11 cellular contexts compared by ENCODE assay signal in genomic region chr5:72394688-72395087, GRCh38.
A peak's percentile ranks its signal among the peaks of the same experiment; 100 is the strongest.
DNase-seq lines count a peak whose midpoint lies in the region; ATAC-seq and TF ChIP-seq lines count a peak whose summit lies in the region.
"Had no signal": no experiment of that assay in that cellular context is flagged by ENCODE, and none has a peak within 500 bp of the region (broad histone marks: within the 10 kb centered on the region; RNA-seq: fewer than 3 reads in every experiment).

No MANE protein-coding gene starts in this region.

- H3K4me2 ChIP-seq in IMR-90 (ENCODE audit: low read depth, low read length) (no peak overlapping the region), mammary epithelial cell (ENCODE audit: insufficient read depth, low read depth, low read length) (no peak overlapping the region)

- H2AK9ac ChIP-seq in IMR-90 (replicated peaks; ENCODE audit: low read depth, low read length, poor library complexity): no peak overlapping the region

- H2AFZ ChIP-seq in IMR-90 (replicated peaks; ENCODE audit: low read length, poor library complexity) (no peak overlapping the region), mammary epithelial cell (ENCODE audit: low read depth, low read length) (no peak overlapping the region)

- H4K20me1 ChIP-seq in IMR-90 (ENCODE audit: insufficient read depth, low read length) (no peaks in the 10 kb centered on the region), mammary epithelial cell (ENCODE audit: insufficient read depth, low read length) (no peaks in the 10 kb centered on the region)

- no peak overlapping the region for H3K9ac ChIP-seq in IMR-90 (ENCODE audit: low read depth, low read length)
- H3K9ac ChIP-seq in mammary epithelial cell (ENCODE audit: insufficient read depth, low read length): no peak overlapping the region

- CTCF ChIA-PET in IMR-90 (lab: Yijun Ruan, JAX) (interaction anchor here (1.1 kb wide), 1 partner anchor 9 kb away, joined by 4 read pairs; no protein-coding TSS in a partner anchor), mammary epithelial cell (lab: Charles Lee; ENCODE audit: low non-redundant PET) (interaction anchor here (0.5 to 0.7 kb wide), 3 partner anchors 46 to 129 kb away, joined by 3 to 4 read pairs (median 3); no protein-coding TSS in a partner anchor)

- no peak overlapping the region for H3K18ac ChIP-seq in IMR-90 (ENCODE audit: low read depth, low read length)

- BruUV-seq in IMR-90 (replicated peaks; lab: Mats Ljungman, UMichigan): no TSS peak
- BruUV-seq in mammary epithelial cell (replicated peaks; lab: Mats Ljungman, UMichigan): no TSS peak

- in situ Hi-C loops in IMR-90 (cut with MboI; ENCODE audit: low sequenced_read_pairs) (no loop called here), mammary epithelial cell (cut with MboI; ENCODE audit: low sequenced_read_pairs in 2 of 2) (no loop called here)

- no peak overlapping the region for H3K4ac ChIP-seq in IMR-90 (ENCODE audit: low read depth, low read length)

- H3K4me3 Mint-ChIP-seq in progenitor cell of endocrine pancreas (ENCODE audit: low read depth): no peak overlapping the region
- H3K4me3 Mint-ChIP-seq: activated naive CD4-positive, alpha-beta T cell treated with anti-CD3 and anti-CD28 coated beads, Interleukin-2, amount 50 U/mL, for 24 hours had no signal

- H3K9me3 Mint-ChIP-seq in progenitor cell of endocrine pancreas (ENCODE audit: low read depth): no peaks in the 10 kb centered on the region

- no peak overlapping the region for H3K56ac ChIP-seq in IMR-90 (ENCODE audit: extremely low read depth, insufficient read depth, low read length)

- H3K4me1 Mint-ChIP-seq in progenitor cell of endocrine pancreas (ENCODE audit: low read depth): peaks cover 5% of the 10 kb centered on the region
- H3K4me1 Mint-ChIP-seq: activated naive CD4-positive, alpha-beta T cell treated with anti-CD3 and anti-CD28 coated beads, Interleukin-2, amount 50 U/mL, for 24 hours had no signal

- H4K8ac ChIP-seq in IMR-90 (ENCODE audit: low read depth in 2 of 2, low read length in 2 of 2): no peak overlapping the region

- H3K36me3 Mint-ChIP-seq in progenitor cell of endocrine pancreas (ENCODE audit: insufficient read depth): no peaks in the 10 kb centered on the region
- H3K36me3 Mint-ChIP-seq: activated naive CD4-positive, alpha-beta T cell treated with anti-CD3 and anti-CD28 coated beads, Interleukin-2, amount 50 U/mL, for 24 hours had no signal

- no peak overlapping the region for H2BK15ac ChIP-seq in IMR-90 (ENCODE audit: low read depth, low read length)

- H2AK5ac ChIP-seq in IMR-90 (ENCODE audit: low read depth, low read length): no peak overlapping the region

- ATAC-seq in IMR-90 (ENCODE audit: low read depth): peak; percentile 42
- no peak for ATAC-seq in HG03354 (IDR thresholded peaks at IDR 0.05; ENCODE audit: poor library complexity, severe bottlenecking, unreplicated experiment)

- H3K23ac ChIP-seq in IMR-90 (ENCODE audit: low read depth, low read length): no peak overlapping the region

- H3K9me3 ChIP-seq in IMR-90 (ENCODE audit: control insufficient read depth, insufficient read depth, low read length) (no peaks in the 10 kb centered on the region), mammary epithelial cell (replicated peaks; ENCODE audit: insufficient read depth, low read length) (no peaks in the 10 kb centered on the region)

- H3K27ac Mint-ChIP-seq in progenitor cell of endocrine pancreas: no peak overlapping the region
- H3K27ac Mint-ChIP-seq: activated naive CD4-positive, alpha-beta T cell treated with anti-CD3 and anti-CD28 coated beads, Interleukin-2, amount 50 U/mL, for 24 hours had no signal

- no peak overlapping the region for H2BK120ac ChIP-seq in IMR-90 (ENCODE audit: low read depth, low read length)

- H3K36me3 ChIP-seq in IMR-90 (ENCODE audit: control insufficient read depth, insufficient read depth, low read length): no peaks in the 10 kb centered on the region
- no peaks in the 10 kb centered on the region for H3K36me3 ChIP-seq in mammary epithelial cell (ENCODE audit: insufficient read depth, low read length)

- TF ChIP-seq RAD21 in IMR-90 (IDR thresholded peaks at IDR 0.05; ENCODE audit: low read length): peak; percentile 41

- POLR2A ChIA-PET in IMR-90 (lab: Charles Lee; ENCODE audit: unreplicated experiment): no interaction called here

- H2BK5ac ChIP-seq in IMR-90 (ENCODE audit: low read depth, low read length, poor library complexity, severe bottlenecking): no peak overlapping the region

- H3K4me1 ChIP-seq in IMR-90 (ENCODE audit: control insufficient read depth, insufficient read depth, low read length) (peaks cover 3% of the 10 kb centered on the region; the same call in 1 of the 2 replicates), mammary epithelial cell (ENCODE audit: insufficient read depth, low read length) (peaks cover 31% of the 10 kb centered on the region)

- no peak overlapping the region for H2BK20ac ChIP-seq in IMR-90 (ENCODE audit: low read depth, low read length)

- dilution Hi-C loops in IMR-90 (cut with HindIII; ENCODE audit: low sequenced_read_pairs, unreplicated experiment): no loop called here
- dilution Hi-C loops in mammary epithelial cell (cut with HindIII; ENCODE audit: low sequenced_read_pairs): no loop called here

- peaks cover 3% of the 10 kb centered on the region for H3K27me3 Mint-ChIP-seq in progenitor cell of endocrine pancreas

- TF ChIP-seq CTCF in IMR-90 (conservative IDR thresholded peaks at IDR 0.05; ENCODE audit: low read depth, low read length): peak; percentile 45; the same call in 1 of the 2 replicates
- TF ChIP-seq CTCF in mammary epithelial cell (conservative IDR thresholded peaks at IDR 0.05 in 1 of 2, IDR thresholded peaks at IDR 0.05 in 1 of 2; ENCODE audit: extremely low read depth in 1 of 2, insufficient read depth in 1 of 2, low read depth in 1 of 2, low read length in 2 of 2): peak; percentile 21 to 61
- peak; percentile 9 for TF ChIP-seq CTCF in progenitor cell of endocrine pancreas (IDR thresholded peaks at IDR 0.05; ENCODE audit: unreplicated experiment)

- TF ChIP-seq POLR2A in IMR-90 (IDR thresholded peaks at IDR 0.05; ENCODE audit: low read depth, low read length): no peak

- no peaks in the 10 kb centered on the region for H3K9me1 ChIP-seq in IMR-90 (ENCODE audit: insufficient read depth, low read length)

- no peak overlapping the region for H4K91ac ChIP-seq in IMR-90 (ENCODE audit: insufficient read depth, low read depth, low read length)

- DNase-seq in DMS 273 (lab: John Stamatoyannopoulos, UW; ENCODE audit: unreplicated experiment) (peak; percentile 34), DMS 273 treated with DMSO at 0.1 percent for 48 hours (lab: John Stamatoyannopoulos, UW) (no peak), IMR-90 (no peak), mammary epithelial cell (no peak), progenitor cell of endocrine pancreas (ENCODE audit: low spot score, unreplicated experiment) (no peak), NCI-H1048 (lab: John Stamatoyannopoulos, UW) (no peak), SW480 (ENCODE audit: low spot score) (no peak)
- DNase-seq: H7; stimulated activated CD4-positive, alpha-beta T cell treated with anti-CD3 and anti-CD28 coated beads, Interleukin-2, amount 100 ng/mL, for 48 hours had no signal

- H4K5ac ChIP-seq in IMR-90 (ENCODE audit: low read depth, low read length): no peak overlapping the region

- H3K27ac ChIP-seq in IMR-90 (ENCODE audit: insufficient read depth, low read length): no peak overlapping the region
- no peak overlapping the region for H3K27ac ChIP-seq in mammary epithelial cell (ENCODE audit: insufficient read depth, low read depth, low read length)

- WGBS in IMR-90 (ENCODE audit: extremely low coverage in 2 of 2, insufficient read length in 1 of 2), 2 experiments: no CpG with 5 or more reads among the region's 2 CpGs
- WGBS in mammary epithelial cell (ENCODE audit: low coverage, missing lambda C conversion rate): 100% methylated on average over 2 of the region's 2 CpGs

- H3K27me3 ChIP-seq in IMR-90 (ENCODE audit: control insufficient read depth, insufficient read depth, low read length) (no peaks in the 10 kb centered on the region), mammary epithelial cell (ENCODE audit: insufficient read depth, low read length) (no peaks in the 10 kb centered on the region)

- no peak overlapping the region for H3K14ac ChIP-seq in IMR-90 (replicated peaks; ENCODE audit: low read depth, low read length)

- intact Hi-C loops in IMR-90 (cut with micrococcal nuclease) (no loop called here), mammary epithelial cell (cut with micrococcal nuclease) (loop anchor here (2.0 kb wide), 1 partner anchor 130 kb away; no protein-coding TSS in a partner anchor)

- no peaks in the 10 kb centered on the region for H3K79me1 ChIP-seq in IMR-90 (ENCODE audit: low read depth in 1 of 2, low read length in 2 of 2)

- no peaks in the 10 kb centered on the region for H3K79me2 ChIP-seq in mammary epithelial cell (ENCODE audit: insufficient read depth, low read length)

- H3K4me3 ChIP-seq in IMR-90 (ENCODE audit: insufficient read depth, low read depth, low read length) (no peak overlapping the region), mammary epithelial cell (replicated peaks in 1 of 3; ENCODE audit: insufficient read depth in 1 of 3, low read depth in 2 of 3, low read length in 3 of 3) (no peak overlapping the region)

TF ChIP-seq in IMR-90, 13 proteins besides CTCF, POLR2A, EP300 and RAD21:
- TF ChIP-seq RCOR1 (IDR thresholded peaks at IDR 0.05; ENCODE audit: insufficient replicate concordance, low read length) (no peak), ELK1 (IDR thresholded peaks at IDR 0.05; ENCODE audit: borderline replicate concordance, low read depth, low read length) (no peak), MAZ (IDR thresholded peaks at IDR 0.05; ENCODE audit: borderline replicate concordance, low read depth, low read length) (no peak), SMC3 (IDR thresholded peaks at IDR 0.05; ENCODE audit: low read depth, low read length) (0 out of 2 replicates have a peak, but pooled peaks have one; percentile 20), USF2 (IDR thresholded peaks at IDR 0.05; ENCODE audit: low read depth, low read length) (no peak)
